ENCODE assay signal across 26 cellular contexts in the genomic region with DNA sequence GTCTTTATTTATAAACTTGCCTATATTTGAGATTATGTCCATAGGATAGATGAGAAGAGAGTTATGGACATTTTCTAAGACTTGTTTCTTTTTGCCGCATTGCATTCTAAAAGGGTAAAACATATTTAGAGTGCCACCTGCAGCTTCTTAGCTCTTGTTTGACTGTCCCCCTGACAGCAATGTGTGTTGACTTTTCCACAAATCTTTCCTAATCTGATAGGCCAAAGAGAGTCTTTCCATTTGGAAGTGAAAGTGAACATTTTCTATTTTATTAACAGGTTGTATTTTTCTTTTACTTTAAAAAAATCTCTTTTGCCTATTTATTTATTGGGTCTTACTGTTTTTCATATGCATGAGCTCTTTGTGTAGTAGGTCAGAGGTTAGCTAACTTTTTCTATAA.
"Had no signal": no experiment of that assay in that cellular context is flagged by ENCODE, and none has a peak within 500 bp of the region (broad histone marks: within the 10 kb centered on the region; RNA-seq: fewer than 3 reads in every experiment).

No MANE protein-coding gene starts in this region.

- H3K27me3 ChIP-seq: colonic mucosa, right lobe of liver, stomach, testis, transverse colon, upper lobe of right lung, uterus had no signal

- H3K36me3 Mint-ChIP-seq: immature natural killer cell, natural killer cell had no signal

- H3K4me1 Mint-ChIP-seq: central memory CD8-positive, alpha-beta T cell; immature natural killer cell; natural killer cell had no signal

- ATAC-seq: left ventricle myocardium superior, lower lobe of right lung, natural killer cell, upper lobe of right lung had no signal

- H3K36me3 ChIP-seq: colonic mucosa, lower lobe of right lung, right lobe of liver, stomach, transverse colon, upper lobe of right lung, uterus had no signal

- DNase-seq: colonic mucosa; effector CD4-positive, alpha-beta T cell; hypothalamus; immature natural killer cell; islet precursor cell; kidney glomerular epithelial cell; left ventricle myocardium superior; lower lobe of right lung; natural killer cell; nucleus accumbens; right lobe of liver; small intestine; stimulated activated CD4-positive, alpha-beta T cell treated with anti-CD3 and anti-CD28 coated beads, Interleukin-15, amount 100 ng/mL, for 24 hours; stimulated activated CD4-positive, alpha-beta T cell treated with anti-CD3 and anti-CD28 coated beads, Interleukin-4, amount 100 ng/mL, for 1 hour; stimulated activated CD8-positive, alpha-beta memory T cell treated with anti-CD3 and anti-CD28 coated beads, Interleukin-4, amount 100 ng/mL, for 48 hours; stimulated activated naive CD4-positive, alpha-beta T cell treated with Interleukin-2 at 50 U/mL for 16 hours; stomach; testis; transverse colon; upper lobe of right lung; uterus had no signal

- H3K27ac ChIP-seq: colonic mucosa, lower lobe of right lung, parathyroid adenoma, right lobe of liver, stomach, transverse colon, upper lobe of right lung had no signal

- H3K9ac ChIP-seq: parathyroid adenoma had no signal

- H3K9me3 ChIP-seq: colonic mucosa, lower lobe of right lung, right lobe of liver, stomach, testis, transverse colon, upper lobe of right lung, uterus had no signal

- H3K4me3 Mint-ChIP-seq: central memory CD8-positive, alpha-beta T cell; immature natural killer cell; memory B cell; natural killer cell had no signal

- FAIRE-seq: frontal cortex, small intestine had no signal

- H3K27ac Mint-ChIP-seq: immature natural killer cell, memory B cell, natural killer cell, progenitor cell of endocrine pancreas had no signal

- H2AFZ ChIP-seq: parathyroid adenoma had no signal

- H3K27me3 Mint-ChIP-seq: progenitor cell of endocrine pancreas had no signal

- H3K9me3 Mint-ChIP-seq: central memory CD8-positive, alpha-beta T cell; immature natural killer cell; natural killer cell had no signal

- H3K4me3 ChIP-seq: colonic mucosa, lower lobe of right lung, right lobe of liver, stomach, testis, transverse colon, upper lobe of right lung, uterus had no signal

- H3K4me1 ChIP-seq: colonic mucosa, parathyroid adenoma, right lobe of liver had no signal
